15 cellular contexts compared by ENCODE assay signal in genomic region chr4:89121711-89122387, GRCh38.
"Had no signal": no experiment of that assay in that cellular context is flagged by ENCODE, and none has a peak within 500 bp of the region (broad histone marks: within the 10 kb centered on the region; RNA-seq: fewer than 3 reads in every experiment).

No MANE protein-coding gene starts in this region.

- H3K4me1 ChIP-seq: colonic mucosa, parathyroid adenoma, tibial nerve had no signal

- H3K27ac ChIP-seq: parathyroid adenoma, tibial nerve, VCaP had no signal

- FAIRE-seq: frontal cortex, small intestine had no signal

- H2AFZ ChIP-seq: parathyroid adenoma had no signal

- H3K36me3 ChIP-seq: colonic mucosa, tibial nerve had no signal

- H3K9ac ChIP-seq: parathyroid adenoma had no signal

- H3K27ac Mint-ChIP-seq: activated CD8-positive, alpha-beta T cell treated with anti-CD3 and anti-CD28 coated beads for 36 hours; activated naive CD8-positive, alpha-beta T cell treated with anti-CD3 and anti-CD28 coated beads, Interleukin-2, amount 50 U/mL, for 24 hours; activated T-cell treated with anti-CD3 and anti-CD28 coated beads, Interleukin-2, amount 50 U/mL, for 72 hours; mesothelial cell of epicardium had no signal

- H3K27me3 ChIP-seq: colonic mucosa, tibial nerve had no signal

- H3K79me2 ChIP-seq: parathyroid adenoma had no signal

- H3K4me1 Mint-ChIP-seq: activated naive CD8-positive, alpha-beta T cell treated with anti-CD3 and anti-CD28 coated beads, Interleukin-2, amount 50 U/mL, for 24 hours had no signal

- ATAC-seq: activated CD8-positive, alpha-beta T cell treated with anti-CD3 and anti-CD28 coated beads for 36 hours; activated naive CD8-positive, alpha-beta T cell treated with anti-CD3 and anti-CD28 coated beads, Interleukin-2, amount 50 U/mL, for 24 hours; activated T-cell treated with anti-CD3 and anti-CD28 coated beads, Interleukin-2, amount 50 U/mL, for 72 hours had no signal

- H3K9me3 ChIP-seq: colonic mucosa, tibial nerve had no signal

- H3K9me3 Mint-ChIP-seq: activated naive CD8-positive, alpha-beta T cell treated with anti-CD3 and anti-CD28 coated beads, Interleukin-2, amount 50 U/mL, for 24 hours; activated T-cell treated with anti-CD3 and anti-CD28 coated beads, Interleukin-2, amount 50 U/mL, for 72 hours had no signal

- DNase-seq: activated CD8-positive, alpha-beta memory T cell treated with anti-CD3 and anti-CD28 coated beads, Interleukin-2, amount 50 U/mL, for 4 hours; activated CD8-positive, alpha-beta T cell treated with anti-CD3 and anti-CD28 coated beads for 36 hours; activated naive CD4-positive, alpha-beta T cell; activated naive CD8-positive, alpha-beta T cell treated with anti-CD3 and anti-CD28 coated beads, Interleukin-2, amount 50 U/mL, for 24 hours; activated T-cell treated with anti-CD3 and anti-CD28 coated beads, Interleukin-2, amount 50 U/mL, for 72 hours; colonic mucosa; hypothalamus; retina; small intestine; T-helper 9 cell had no signal

- H3K4me3 ChIP-seq: colonic mucosa, tibial nerve had no signal

- H3K4me3 Mint-ChIP-seq: activated CD8-positive, alpha-beta T cell treated with anti-CD3 and anti-CD28 coated beads for 36 hours; activated naive CD8-positive, alpha-beta T cell treated with anti-CD3 and anti-CD28 coated beads, Interleukin-2, amount 50 U/mL, for 24 hours; activated T-cell treated with anti-CD3 and anti-CD28 coated beads, Interleukin-2, amount 50 U/mL, for 72 hours; mesothelial cell of epicardium had no signal

- H3K27me3 Mint-ChIP-seq: activated CD8-positive, alpha-beta T cell treated with anti-CD3 and anti-CD28 coated beads for 36 hours had no signal
